Comparison of ENCODE assay signal across 8 cellular contexts in the genomic region with DNA sequence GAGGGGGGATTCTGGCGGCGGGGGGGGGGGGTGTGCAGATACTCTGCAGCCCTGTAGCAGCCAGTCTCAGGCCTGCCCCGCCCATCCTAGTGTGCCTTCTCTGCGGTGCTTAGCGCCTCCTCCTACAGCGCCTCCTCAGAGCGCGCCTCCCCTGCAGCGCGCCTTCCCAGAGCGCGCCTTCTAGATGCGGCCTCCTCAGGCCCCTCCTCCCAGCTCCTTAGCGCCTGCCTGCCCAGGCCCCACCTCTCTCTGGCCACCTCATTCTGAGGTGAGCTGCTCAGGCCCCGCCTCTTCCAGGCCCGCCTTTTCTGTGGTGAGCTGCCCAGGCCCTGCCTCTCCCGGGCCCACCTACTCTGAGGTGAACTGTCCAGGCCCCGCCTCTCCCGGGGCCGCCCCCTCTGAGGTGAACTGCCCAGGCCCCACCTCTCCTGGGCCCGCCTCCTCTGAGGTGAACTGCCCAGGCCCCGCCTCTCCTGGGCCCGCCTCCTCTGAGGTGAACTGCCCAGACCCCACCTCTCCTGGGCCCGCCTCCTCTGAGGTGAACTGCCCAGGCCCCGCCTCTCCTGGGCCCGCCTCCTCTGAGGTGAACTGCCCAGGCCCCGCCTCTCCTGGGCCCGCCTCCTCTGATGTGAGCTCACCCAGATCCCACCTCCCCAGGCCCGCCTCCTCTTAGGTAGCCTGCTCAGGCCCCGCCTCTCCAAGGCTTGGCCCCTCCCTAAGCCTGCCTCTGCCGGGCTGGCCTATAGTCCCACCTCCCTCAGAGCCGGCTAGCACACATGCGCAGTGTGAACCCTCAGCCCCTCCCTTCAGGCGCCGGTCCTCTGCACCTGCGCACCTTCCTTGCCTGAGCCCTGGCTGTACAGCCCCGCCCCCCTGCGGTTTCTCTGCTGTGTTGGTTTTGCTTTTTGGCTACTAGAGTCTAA. TPM values are rescaled to one million over a fixed set of nuclear protein-coding genes. Genes with fewer than 3 reads are reported as not detected.
DNase-seq lines count a peak whose midpoint lies in the region; ATAC-seq and TF ChIP-seq lines count a peak whose summit lies in the region.

No MANE protein-coding gene starts in this region.

- H3K9me3 Mint-ChIP-seq in Calu3 (ENCODE audit: low read depth, unreplicated experiment) (no peaks in the 10 kb centered on the region), IgD-negative memory B cell (peaks cover 0 to 3% (median 0%) of the 10 kb centered on the region in 3 donors)

- CTCF ChIA-PET in Calu3 (lab: Charles Lee) = interaction anchor here (0.6 to 1.1 kb wide), 7 partner anchors 70 to 1392 kb away, joined by 3 to 6 read pairs (median 4); no protein-coding TSS in a partner anchor

- H3K36me3 Mint-ChIP-seq in Calu3 (ENCODE audit: insufficient read depth, unreplicated experiment) (peaks cover 31% of the 10 kb centered on the region), IgD-negative memory B cell (no peaks in the 10 kb centered on the region)

- intact Hi-C loops in Calu3 (cut with micrococcal nuclease; ENCODE audit: unreplicated experiment) = loop anchor here (5.0 to 10.0 kb wide), 4 partner anchors 39 to 387 kb away; a partner anchor contains a TSS

- TF ChIP-seq CTCF in Calu3 (IDR thresholded peaks at IDR 0.05; ENCODE audit: unreplicated experiment) = no peak

- peaks cover 8% of the 10 kb centered on the region for H3K4me1 Mint-ChIP-seq in Calu3 (ENCODE audit: low read depth, unreplicated experiment)
- peaks cover 0 to 12% (median 9%) of the 10 kb centered on the region in 3 donors for H3K4me1 Mint-ChIP-seq in IgD-negative memory B cell

- H3K27me3 Mint-ChIP-seq in Calu3 (ENCODE audit: unreplicated experiment) (no peaks in the 10 kb centered on the region), IgD-negative memory B cell (peaks cover 7% of the 10 kb centered on the region)

- peak; percentile 72 for ATAC-seq in GM21619 (IDR thresholded peaks at IDR 0.05; ENCODE audit: unreplicated experiment)

- BruUV-seq in Calu3 (replicated peaks; lab: Mats Ljungman, UMichigan) = no TSS peak

- DNase-seq in Calu3 = peak; percentile 92
- DNase-seq in OCI-M1 (lab: John Stamatoyannopoulos, UW) = peak; percentile 100
- peak; percentile 89 for DNase-seq in activated T-cell treated with anti-CD3 and anti-CD28 coated beads for 48 hours (ENCODE audit: low read depth)
- peak; percentile 85 for DNase-seq in epithelial cell of prostate (ENCODE audit: low read depth, low spot score)
- DNase-seq in myocyte (ENCODE audit: low read depth) = peak; percentile 98
- DNase-seq in stimulated activated CD8-positive, alpha-beta memory T cell treated with anti-CD3 and anti-CD28 coated beads, Interleukin-4, amount 100 ng/mL, for 48 hours = peak; percentile 92

- H3K4me3 Mint-ChIP-seq in Calu3 (ENCODE audit: low read depth, unreplicated experiment) (peak overlapping the region; percentile 91), IgD-negative memory B cell (peak overlapping the region; percentile 86 to 93 (median 91))

- H3K27ac Mint-ChIP-seq in Calu3 (ENCODE audit: unreplicated experiment) = peak overlapping the region; percentile 73
- H3K27ac Mint-ChIP-seq in IgD-negative memory B cell = peak overlapping the region; percentile 53 to 79 (median 62)

- H3K27ac ChIP-seq in epithelial cell of prostate = no peak overlapping the region

RNA-seq across cellular contexts. Expression of a gene that starts 2.1 kb away (rescaled TPM):
- total RNA-seq in Calu3 (2022) = 29.3 and 33.8 TPM in 2 replicates
- 9.0 TPM for polyA plus RNA-seq in IgD-negative memory B cell
- 64.9 and 87.6 TPM in 2 replicates for total RNA-seq in myocyte
- polyA plus RNA-seq in myocyte (2012) = 41.8 TPM
